In genomic region chr7:2477447-2478386, GRCh38 we compare ENCODE assay signal across 8 cellular contexts. TPM values are rescaled to one million over a fixed set of nuclear protein-coding genes. Genes with fewer than 3 reads are reported as not detected.
DNase-seq lines count a peak whose midpoint lies in the region; ATAC-seq and TF ChIP-seq lines count a peak whose summit lies in the region.

No MANE protein-coding gene starts in this region.

- TF ChIP-seq RAD21 in SK-N-SH (IDR thresholded peaks at IDR 0.05; ENCODE audit: low read length), result peak; percentile 93

- TF ChIP-seq CTCF in SK-N-SH (IDR thresholded peaks at IDR 0.05), result peak; percentile 91

- TF ChIP-seq EP300 in SK-N-SH (IDR thresholded peaks at IDR 0.05; ENCODE audit: borderline replicate concordance in 1 of 2, low read depth in 1 of 2, low read length in 1 of 2), result no peak

- no peaks in the 10 kb centered on the region for H4K20me1 ChIP-seq in SK-N-SH (ENCODE audit: insufficient read depth)

- H3K36me3 Mint-ChIP-seq in activated naive CD4-positive, alpha-beta T cell treated with anti-CD3 and anti-CD28 coated beads, Interleukin-2, amount 10 ng/mL, durations not matched to agents 7 days and 5 days, result no peaks in the 10 kb centered on the region

- peak; percentile 96 for DNase-seq in GDM1 (lab: John Stamatoyannopoulos, UW)
- peak; percentile 100 for DNase-seq in SK-N-SH
- DNase-seq in activated naive CD4-positive, alpha-beta T cell treated with anti-CD3 and anti-CD28 coated beads, Interleukin-2, amount 10 ng/mL, durations not matched to agents 7 days and 5 days, result peak; percentile 79
- DNase-seq in head of caudate nucleus, result peak in 37 of 42 donors; percentile 13 to 76 (median 56)
- peak; percentile 87 for DNase-seq in retina

- 30% methylated on average over 15 of the region's 34 CpGs for WGBS in SK-N-SH (ENCODE audit: low lambda C conversion rate)

- intact Hi-C loops in head of caudate nucleus (cut with DNase I), result no loop called here

- H3K4me3 Mint-ChIP-seq in activated naive CD4-positive, alpha-beta T cell treated with anti-CD3 and anti-CD28 coated beads, Interleukin-2, amount 10 ng/mL, durations not matched to agents 7 days and 5 days, result no peak overlapping the region

- H2AFZ ChIP-seq in SK-N-SH (ENCODE audit: low read depth), result peak overlapping the region; percentile 74; the same call in 1 of the 2 replicates

- CTCF ChIA-PET in SK-N-SH (lab: Yijun Ruan, JAX), result interaction anchor here (0.5 to 5.8 kb wide), 42 partner anchors 8 to 241 kb away, joined by 3 to 48 read pairs (median 5); partner anchors contain the start of gene IQCE
- CTCF ChIA-PET in activated naive CD4-positive, alpha-beta T cell treated with anti-CD3 and anti-CD28 coated beads, Interleukin-2, amount 10 ng/mL, durations not matched to agents 7 days and 5 days (lab: Charles Lee), result interaction anchor here (1.2 to 3.1 kb wide), 3 partner anchors 9 to 232 kb away, joined by 3 to 10 read pairs (median 9); no protein-coding TSS in a partner anchor

- H3K9me2 ChIP-seq in SK-N-SH, result no peaks in the 10 kb centered on the region

- no peaks in the 10 kb centered on the region for H3K9me3 ChIP-seq in SK-N-SH

- H3K9ac ChIP-seq in SK-N-SH, result no peak overlapping the region

- H3K4me2 ChIP-seq in SK-N-SH, result peak overlapping the region; percentile 50; the same call in 1 of the 2 replicates

- ATAC-seq in HG03432 (IDR thresholded peaks at IDR 0.05; ENCODE audit: unreplicated experiment) (peak; percentile 68), GM21723 (IDR thresholded peaks at IDR 0.05; ENCODE audit: unreplicated experiment) (no peak), HG02840 (IDR thresholded peaks at IDR 0.05; ENCODE audit: low FRiP score, unreplicated experiment) (no peak)

- H3K27ac Mint-ChIP-seq in activated naive CD4-positive, alpha-beta T cell treated with anti-CD3 and anti-CD28 coated beads, Interleukin-2, amount 10 ng/mL, durations not matched to agents 7 days and 5 days, result no peak overlapping the region

- H3K4me1 Mint-ChIP-seq in activated naive CD4-positive, alpha-beta T cell treated with anti-CD3 and anti-CD28 coated beads, Interleukin-2, amount 10 ng/mL, durations not matched to agents 7 days and 5 days, result peaks cover 10% of the 10 kb centered on the region

- POLR2A ChIA-PET in SK-N-SH (lab: Yijun Ruan, JAX), result interaction anchor here (0.6 kb wide), 1 partner anchor 76 kb away, joined by 3 read pairs; no protein-coding TSS in a partner anchor

- H3K36me3 ChIP-seq in SK-N-SH (replicated peaks in 1 of 2; ENCODE audit: control insufficient read depth in 1 of 2, insufficient read depth in 2 of 2, low read length in 1 of 2), result no peaks in the 10 kb centered on the region

- H3K79me2 ChIP-seq in SK-N-SH (ENCODE audit: insufficient read depth), result no peaks in the 10 kb centered on the region

- no peaks in the 10 kb centered on the region for H3K27me3 ChIP-seq in SK-N-SH (ENCODE audit: insufficient read depth)

- peaks cover 0 to 12% of the 10 kb centered on the region in 2 experiments; a peak in 1 of 4 replicates for H3K4me1 ChIP-seq in SK-N-SH (ENCODE audit: control insufficient read depth in 1 of 2, insufficient read depth in 2 of 2, low read depth in 1 of 2, low read length in 1 of 2)

- H3K9me3 Mint-ChIP-seq in activated naive CD4-positive, alpha-beta T cell treated with anti-CD3 and anti-CD28 coated beads, Interleukin-2, amount 10 ng/mL, durations not matched to agents 7 days and 5 days, result peaks cover 1% of the 10 kb centered on the region

- H3F3A ChIP-seq in SK-N-SH (replicated peaks; ENCODE audit: insufficient read depth), result no peaks in the 10 kb centered on the region

- peaks cover 43% of the 10 kb centered on the region for H3K27me3 Mint-ChIP-seq in activated naive CD4-positive, alpha-beta T cell treated with anti-CD3 and anti-CD28 coated beads, Interleukin-2, amount 10 ng/mL, durations not matched to agents 7 days and 5 days

- no peak overlapping the region for H3K27ac ChIP-seq in SK-N-SH (ENCODE audit: low read depth in 2 of 2, low read length in 1 of 2)

- H3K4me3 ChIP-seq in SK-N-SH (ENCODE audit: low read depth in 2 of 2, low read length in 1 of 2), result no peak overlapping the region

TF ChIP-seq in SK-N-SH, 30 proteins besides CTCF, POLR2A, EP300 and RAD21:
- TF ChIP-seq NFIC (IDR thresholded peaks at IDR 0.05; ENCODE audit: borderline replicate concordance) (no peak), TAF1 (IDR thresholded peaks at IDR 0.05; ENCODE audit: borderline replicate concordance, low read depth, low read length) (no peak), SMC3 (IDR thresholded peaks at IDR 0.05; ENCODE audit: low read depth, low read length) (peak; percentile 96), CHD2 (IDR thresholded peaks at IDR 0.05; ENCODE audit: low read length, partially characterized antibody) (peak; percentile 52), RCOR1 (IDR thresholded peaks at IDR 0.05; ENCODE audit: low read length) (0 out of 2 replicates have a peak, but pooled peaks have one; percentile 30), RXRA (IDR thresholded peaks at IDR 0.05; ENCODE audit: borderline replicate concordance, low read depth) (no peak), EZH2phosphoT487 (IDR thresholded peaks at IDR 0.05; ENCODE audit: borderline replicate concordance, low read depth) (no peak), TEAD4 (IDR thresholded peaks at IDR 0.05; ENCODE audit: borderline replicate concordance, insufficient read depth) (no peak), FOXM1 (IDR thresholded peaks at IDR 0.05; ENCODE audit: low read depth) (no peak), MEF2A (IDR thresholded peaks at IDR 0.05; ENCODE audit: borderline replicate concordance, low read depth) (no peak)
- TF ChIP-seq, protein P1, sequence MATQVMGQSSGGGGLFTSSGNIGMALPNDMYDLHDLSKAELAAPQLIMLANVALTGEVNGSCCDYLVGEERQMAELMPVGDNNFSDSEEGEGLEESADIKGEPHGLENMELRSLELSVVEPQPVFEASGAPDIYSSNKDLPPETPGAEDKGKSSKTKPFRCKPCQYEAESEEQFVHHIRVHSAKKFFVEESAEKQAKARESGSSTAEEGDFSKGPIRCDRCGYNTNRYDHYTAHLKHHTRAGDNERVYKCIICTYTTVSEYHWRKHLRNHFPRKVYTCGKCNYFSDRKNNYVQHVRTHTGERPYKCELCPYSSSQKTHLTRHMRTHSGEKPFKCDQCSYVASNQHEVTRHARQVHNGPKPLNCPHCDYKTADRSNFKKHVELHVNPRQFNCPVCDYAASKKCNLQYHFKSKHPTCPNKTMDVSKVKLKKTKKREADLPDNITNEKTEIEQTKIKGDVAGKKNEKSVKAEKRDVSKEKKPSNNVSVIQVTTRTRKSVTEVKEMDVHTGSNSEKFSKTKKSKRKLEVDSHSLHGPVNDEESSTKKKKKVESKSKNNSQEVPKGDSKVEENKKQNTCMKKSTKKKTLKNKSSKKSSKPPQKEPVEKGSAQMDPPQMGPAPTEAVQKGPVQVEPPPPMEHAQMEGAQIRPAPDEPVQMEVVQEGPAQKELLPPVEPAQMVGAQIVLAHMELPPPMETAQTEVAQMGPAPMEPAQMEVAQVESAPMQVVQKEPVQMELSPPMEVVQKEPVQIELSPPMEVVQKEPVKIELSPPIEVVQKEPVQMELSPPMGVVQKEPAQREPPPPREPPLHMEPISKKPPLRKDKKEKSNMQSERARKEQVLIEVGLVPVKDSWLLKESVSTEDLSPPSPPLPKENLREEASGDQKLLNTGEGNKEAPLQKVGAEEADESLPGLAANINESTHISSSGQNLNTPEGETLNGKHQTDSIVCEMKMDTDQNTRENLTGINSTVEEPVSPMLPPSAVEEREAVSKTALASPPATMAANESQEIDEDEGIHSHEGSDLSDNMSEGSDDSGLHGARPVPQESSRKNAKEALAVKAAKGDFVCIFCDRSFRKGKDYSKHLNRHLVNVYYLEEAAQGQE (IDR thresholded peaks at IDR 0.05; ENCODE audit: low read depth, low read length), result no peak
- TF ChIP-seq, protein P2, sequence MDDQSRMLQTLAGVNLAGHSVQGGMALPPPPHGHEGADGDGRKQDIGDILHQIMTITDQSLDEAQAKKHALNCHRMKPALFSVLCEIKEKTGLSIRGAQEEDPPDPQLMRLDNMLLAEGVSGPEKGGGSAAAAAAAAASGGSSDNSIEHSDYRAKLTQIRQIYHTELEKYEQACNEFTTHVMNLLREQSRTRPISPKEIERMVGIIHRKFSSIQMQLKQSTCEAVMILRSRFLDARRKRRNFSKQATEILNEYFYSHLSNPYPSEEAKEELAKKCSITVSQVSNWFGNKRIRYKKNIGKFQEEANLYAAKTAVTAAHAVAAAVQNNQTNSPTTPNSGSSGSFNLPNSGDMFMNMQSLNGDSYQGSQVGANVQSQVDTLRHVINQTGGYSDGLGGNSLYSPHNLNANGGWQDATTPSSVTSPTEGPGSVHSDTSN (IDR thresholded peaks at IDR 0.05), result no peak

RNA-seq across cellular contexts. Expression of gene GRIFIN, which starts 1.5 kb away (rescaled TPM):
- not detected in 2 replicates for polyA plus RNA-seq in SK-N-SH (2012; rRNA removed)
- not detected in 2 replicates for polyA plus RNA-seq in SK-N-SH (2012; cell fraction: cytosol; rRNA removed)
- polyA plus RNA-seq in SK-N-SH (2012; cell fraction: nucleus; rRNA removed), result not detected in 2 replicates

RNA-seq across cellular contexts. Expression of gene LFNG, which starts 41.9 kb away (rescaled TPM):
- 7.6 and 9.4 TPM in 2 replicates for polyA plus RNA-seq in SK-N-SH (2012; rRNA removed)
- 3.5 and 5.9 TPM in 2 replicates for polyA plus RNA-seq in SK-N-SH (2012; cell fraction: cytosol; rRNA removed)
- polyA plus RNA-seq in SK-N-SH (2012; cell fraction: nucleus; rRNA removed), result 13.3 and 14.4 TPM in 2 replicates
